10 cellular contexts compared by ENCODE assay signal in genomic region chr2:24015562-24016375, GRCh38. TPM values are rescaled to one million over a fixed set of nuclear protein-coding genes. Genes with fewer than 3 reads are reported as not detected.
DNase-seq lines count a peak whose midpoint lies in the region; ATAC-seq, FAIRE-seq and TF ChIP-seq lines count a peak whose summit lies in the region.
"Had no signal": no experiment of that assay in that cellular context is flagged by ENCODE, and none has a peak within 500 bp of the region (broad histone marks: within the 10 kb centered on the region; RNA-seq: fewer than 3 reads in every experiment).

No MANE protein-coding gene starts in this region.

- CTCF ChIA-PET in HepG2 (lab: Yijun Ruan, JAX; ENCODE audit: low intra/inter-chr PET ratio, low total read pairs) = interaction anchor here (1.0 kb wide), 1 partner anchor 45 kb away, joined by 3 read pairs; no protein-coding TSS in a partner anchor

- in situ Hi-C loops in Caki2 (cut with HindIII; ENCODE audit: low pct_unique_long_range_greater_than_20kb, low sequenced_read_pairs) (no loop called here), HepG2 (cut with HindIII; ENCODE audit: extremely low pct_ligation_motif_present, low pct_unique_long_range_greater_than_20kb) (no loop called here)

- TF ChIP-seq POLR2A in HepG2 (IDR thresholded peaks at IDR 0.05; ENCODE audit: insufficient read depth in 1 of 2, low read depth in 2 of 2, low read length in 2 of 2) = peak; percentile 36 to 78; a peak in 2 of 4 replicates
- no peak for TF ChIP-seq POLR2A in testis (IDR thresholded peaks at IDR 0.05)

- peaks cover 11% of the 10 kb centered on the region for H3K4me1 Mint-ChIP-seq in chondrocyte (ENCODE audit: low read depth)

- peak overlapping the region; percentile 74 for H3K27ac ChIP-seq in HepG2 (ENCODE audit: extremely low read length, insufficient read depth, low read length)
- H3K27ac ChIP-seq in testis = no peak overlapping the region
- H3K27ac ChIP-seq: ovary had no signal

- H3K4me2 ChIP-seq in HepG2 (ENCODE audit: low read depth, low read length) = peak overlapping the region; percentile 89

- H3K9me3 Mint-ChIP-seq in chondrocyte (ENCODE audit: low read depth) = no peaks in the 10 kb centered on the region

- intact Hi-C loops in HepG2 (cut with micrococcal nuclease; ENCODE audit: unreplicated experiment) (loop anchor here (1.0 to 2.0 kb wide), 3 partner anchors 31 to 89 kb away; partner anchors contain the start of genes ATAD2B, SF3B6 and WDCP), testis (cut with DNase I; ENCODE audit: low total_unique reads) (no loop called here)

- peak overlapping the region; percentile 8 for H3K27ac Mint-ChIP-seq in chondrocyte (ENCODE audit: unreplicated experiment)

- ATAC-seq in HepG2 = peak; percentile 95
- no peak for ATAC-seq in GM21515 (IDR thresholded peaks at IDR 0.05; ENCODE audit: unreplicated experiment)

- WGBS in HepG2 (ENCODE audit: low lambda C conversion rate) = 10% methylated on average over 8 of the region's 11 CpGs
- 77 to 87% methylated on average over 9 of the region's 11 CpGs for WGBS in testis, 2 donors

- peak overlapping the region; percentile 76 for H3K9ac ChIP-seq in HepG2 (ENCODE audit: insufficient read depth, low read depth, low read length)

- TSS peak; percentile 87 for BruUV-seq in HepG2 (replicated peaks; lab: Mats Ljungman, UMichigan)

- peaks cover 3% of the 10 kb centered on the region for H3K27me3 Mint-ChIP-seq in chondrocyte (ENCODE audit: low read depth)

- TF ChIP-seq RAD21 in HepG2 (CRISPR knock-in tag; IDR thresholded peaks at IDR 0.05) = peak; percentile 38

- H3K4me1 ChIP-seq in HepG2 (ENCODE audit: insufficient read depth, low read length) (peaks cover 41% of the 10 kb centered on the region), testis (no peaks in the 10 kb centered on the region)

- DNase-seq in Caki2 (ENCODE audit: low read depth) = peak; percentile 94
- peak; percentile 55 for DNase-seq in HuH-7 (ENCODE audit: low spot score)
- DNase-seq in chondrocyte (ENCODE audit: low spot score) = no peak
- DNase-seq in HepG2 (ENCODE audit: low spot score) = peak; percentile 98
- DNase-seq in testis = no peak
- no peak for DNase-seq in GM19239 (ENCODE audit: insufficient read length, low spot score)
- DNase-seq in NCI-H1105 (lab: John Stamatoyannopoulos, UW) = no peak
- DNase-seq: GDM1, ovary had no signal

- peak overlapping the region; percentile 24 for H2AFZ ChIP-seq in HepG2 (ENCODE audit: low read length)

- H4K20me1 ChIP-seq in HepG2 (ENCODE audit: insufficient read depth, low read length) = no peaks in the 10 kb centered on the region

- FAIRE-seq in HepG2 (lab: Jason Lieb, UNC) (peak; percentile 99), GM19239 (lab: Jason Lieb, UNC) (no peak)

- H3K36me3 ChIP-seq in HepG2 (replicated peaks in 1 of 2; ENCODE audit: control insufficient read depth in 1 of 2, insufficient read depth in 2 of 2, low read length in 2 of 2) (no peaks in the 10 kb centered on the region), testis (ENCODE audit: low read depth, missing control alignments) (no peaks in the 10 kb centered on the region)
- H3K36me3 ChIP-seq: ovary had no signal

- H3K9me3 ChIP-seq in HepG2 (ENCODE audit: low read length) (no peaks in the 10 kb centered on the region), testis (no peaks in the 10 kb centered on the region)
- H3K9me3 ChIP-seq: ovary had no signal

- H3K36me3 Mint-ChIP-seq in chondrocyte (ENCODE audit: low read depth) = no peaks in the 10 kb centered on the region

- POLR2A ChIA-PET in HepG2 (lab: Yijun Ruan, JAX) = interaction anchor here (0.5 to 6.3 kb wide), 20 partner anchors 9 to 111 kb away, joined by 3 to 91 read pairs (median 6); partner anchors contain the start of genes ATAD2B, FKBP1B, SF3B6 and TP53I3

- H3K4me3 ChIP-seq in HepG2 (replicated peaks in 1 of 3; ENCODE audit: insufficient read depth in 1 of 3, low read depth in 2 of 3, low read length in 3 of 3) (peak overlapping the region; percentile 22 to 70 (median 27); a peak in 5 of 6 replicates), testis (no peak overlapping the region)
- H3K4me3 ChIP-seq: ovary had no signal

- no peaks in the 10 kb centered on the region for H3K27me3 ChIP-seq in HepG2 (ENCODE audit: control insufficient read depth in 1 of 2, insufficient read depth in 2 of 2, low read length in 2 of 2)
- H3K27me3 ChIP-seq in testis = no peaks in the 10 kb centered on the region
- H3K27me3 ChIP-seq: ovary had no signal

- TF ChIP-seq EP300 in HepG2 (IDR thresholded peaks at IDR 0.05; ENCODE audit: low read depth in 2 of 2, low read length in 2 of 2) (peak; percentile 25 to 81; a peak in 3 of 4 replicates), HepG2 (CRISPR knock-in tag; IDR thresholded peaks at IDR 0.05; ENCODE audit: borderline replicate concordance) (peak; percentile 77)

- TF ChIP-seq CTCF in chondrocyte (IDR thresholded peaks at IDR 0.05) (no peak), HepG2 (CRISPR knock-in tag; IDR thresholded peaks at IDR 0.05) (peak; percentile 46), testis (IDR thresholded peaks at IDR 0.05) (no peak)

- H3K4me3 Mint-ChIP-seq in chondrocyte (ENCODE audit: unreplicated experiment) = no peak overlapping the region

- H3K79me2 ChIP-seq in HepG2 (ENCODE audit: insufficient read depth, low read length) = no peaks in the 10 kb centered on the region

RNA-seq across cellular contexts. Expression of gene MFSD2B, which starts 5.9 kb away (rescaled TPM):
- not detected in 2 replicates for total RNA-seq in Caki2 (2014; rRNA removed; shearing (Covaris generic); ENCODE audit: low replicate concordance)
- total RNA-seq in chondrocyte (0.51 TPM in 1 of 3 replicates, not detected in the others), HepG2 (2016; rRNA removed; fragmentation: Illumina TruSeq; extraction: Trizol) (0.48 and 0.93 TPM in 2 replicates), testis (under 1 TPM; 0.39 to 0.50 TPM)
- 0.10 and 0.26 TPM in 2 replicates for total RNA-seq in HepG2 (2016; cell fraction: cytosol; rRNA removed; fragmentation: Illumina TruSeq; extraction: Trizol; ENCODE audit: low read depth)
- total RNA-seq in HepG2 (2016; cell fraction: insoluble cytoplasmic fraction; rRNA removed; fragmentation: Illumina TruSeq; extraction: Trizol) = 0.45 and 0.68 TPM in 2 replicates
- total RNA-seq in HepG2 (2016; cell fraction: membrane; rRNA removed; fragmentation: Illumina TruSeq; extraction: Trizol) = 0.59 and 1.2 TPM in 2 replicates
- total RNA-seq in HepG2 (2016; cell fraction: nucleus; rRNA removed; fragmentation: Illumina TruSeq; extraction: Trizol) = 0.38 and 0.53 TPM in 2 replicates
- polyA plus RNA-seq in HepG2 (2011; rRNA removed) (0.07 and 0.21 TPM in 2 replicates), testis (ENCODE audit: insufficient read depth, low read depth, low replicate concordance) (0.94 TPM)
- polyA plus RNA-seq in HepG2 (2011; cell fraction: cytosol; rRNA removed) = 0.15 TPM in 1 of 2 replicates, not detected in the other
- 0.26 and 0.66 TPM in 2 replicates for polyA plus RNA-seq in HepG2 (2011; cell fraction: nucleus; rRNA removed)
- 0.05 and 0.19 TPM in 2 replicates for polyA plus RNA-seq in HepG2 (2012)
- 0.68 and 1.1 TPM in 2 replicates for polyA plus RNA-seq in HepG2 (2016; cell fraction: cytosol; fragmentation: Illumina TruSeq; extraction: Trizol; ENCODE audit: low read depth)
- polyA plus RNA-seq in HepG2 (2016; cell fraction: insoluble cytoplasmic fraction; fragmentation: Illumina TruSeq; extraction: Trizol; ENCODE audit: low read depth) = 0.44 and 0.75 TPM in 2 replicates
- 1.1 and 1.6 TPM in 2 replicates for polyA plus RNA-seq in HepG2 (2016; cell fraction: membrane; fragmentation: Illumina TruSeq; extraction: Trizol; ENCODE audit: low read depth)
- 1.1 TPM in 2 replicates for polyA plus RNA-seq in HepG2 (2016; cell fraction: nucleus; fragmentation: Illumina TruSeq; extraction: Trizol; ENCODE audit: insufficient read depth, low read depth)
- 0.16 and 1.1 TPM in 2 replicates for polyA minus RNA-seq in HepG2 (2011; rRNA and poly(A)+ RNA removed; ENCODE audit: low replicate concordance)
- polyA minus RNA-seq in HepG2 (2011; cell fraction: cytosol; rRNA and poly(A)+ RNA removed) = not detected in 2 replicates
- polyA minus RNA-seq in HepG2 (2011; cell fraction: nucleus; rRNA and poly(A)+ RNA removed) = 0.52 and 0.87 TPM in 2 replicates

RNA-seq across cellular contexts. Expression of gene WDCP, which starts 31.4 kb away (rescaled TPM):
- 10.0 and 10.6 TPM in 2 replicates for total RNA-seq in Caki2 (2014; rRNA removed; shearing (Covaris generic); ENCODE audit: low replicate concordance)
- 10.6 to 12.6 TPM (median 12.5 TPM) in 3 replicates for total RNA-seq in chondrocyte
- total RNA-seq in HepG2 (2016; rRNA removed; fragmentation: Illumina TruSeq; extraction: Trizol) = 22.6 and 39.4 TPM in 2 replicates
- total RNA-seq in HepG2 (2016; cell fraction: cytosol; rRNA removed; fragmentation: Illumina TruSeq; extraction: Trizol; ENCODE audit: low read depth) = 3.2 and 3.4 TPM in 2 replicates
- total RNA-seq in HepG2 (2016; cell fraction: insoluble cytoplasmic fraction; rRNA removed; fragmentation: Illumina TruSeq; extraction: Trizol) = 23.3 and 42.2 TPM in 2 replicates
- total RNA-seq in HepG2 (2016; cell fraction: membrane; rRNA removed; fragmentation: Illumina TruSeq; extraction: Trizol) = 12.6 and 14.9 TPM in 2 replicates
- total RNA-seq in HepG2 (2016; cell fraction: nucleus; rRNA removed; fragmentation: Illumina TruSeq; extraction: Trizol) = 18.0 and 19.2 TPM in 2 replicates
- 17.4 and 20.6 TPM in 2 replicates for polyA plus RNA-seq in HepG2 (2011; rRNA removed)
- 10.3 and 15.6 TPM in 2 replicates for polyA plus RNA-seq in HepG2 (2011; cell fraction: cytosol; rRNA removed)
- polyA plus RNA-seq in HepG2 (2011; cell fraction: nucleus; rRNA removed) = 17.4 and 19.0 TPM in 2 replicates
- 12.5 and 13.0 TPM in 2 replicates for polyA plus RNA-seq in HepG2 (2012)
- 1.0 and 1.3 TPM in 2 replicates for polyA plus RNA-seq in HepG2 (2016; cell fraction: cytosol; fragmentation: Illumina TruSeq; extraction: Trizol; ENCODE audit: low read depth)
- 20.9 and 21.5 TPM in 2 replicates for polyA plus RNA-seq in HepG2 (2016; cell fraction: insoluble cytoplasmic fraction; fragmentation: Illumina TruSeq; extraction: Trizol; ENCODE audit: low read depth)
- polyA plus RNA-seq in HepG2 (2016; cell fraction: membrane; fragmentation: Illumina TruSeq; extraction: Trizol; ENCODE audit: low read depth) = 3.5 and 4.4 TPM in 2 replicates
- polyA plus RNA-seq in HepG2 (2016; cell fraction: nucleus; fragmentation: Illumina TruSeq; extraction: Trizol; ENCODE audit: insufficient read depth, low read depth) = 20.8 and 24.4 TPM in 2 replicates
- 60.3 and 78.7 TPM in 2 replicates for polyA minus RNA-seq in HepG2 (2011; rRNA and poly(A)+ RNA removed; ENCODE audit: low replicate concordance)
- 10.6 and 13.8 TPM in 2 replicates for polyA minus RNA-seq in HepG2 (2011; cell fraction: cytosol; rRNA and poly(A)+ RNA removed)
- polyA minus RNA-seq in HepG2 (2011; cell fraction: nucleus; rRNA and poly(A)+ RNA removed) = 14.5 and 19.5 TPM in 2 replicates
- total RNA-seq in testis = 10 to 100 TPM in 1 of 2 donors, 1 to 10 TPM in 1; 9.8 to 11.5 TPM
- polyA plus RNA-seq in testis (ENCODE audit: insufficient read depth, low read depth, low replicate concordance) = 10.4 TPM

RNA-seq across cellular contexts. Expression of gene FKBP1B, which starts 33.8 kb away (rescaled TPM):
- total RNA-seq in Caki2 (2014; rRNA removed; shearing (Covaris generic); ENCODE audit: low replicate concordance) = 8.2 and 12.5 TPM in 2 replicates
- total RNA-seq in chondrocyte (10.4 to 18.2 TPM (median 16.2 TPM) in 3 replicates), HepG2 (2016; rRNA removed; fragmentation: Illumina TruSeq; extraction: Trizol) (35.2 and 36.8 TPM in 2 replicates), testis (1 to 10 TPM; 2.7 to 3.0 TPM)
- 55.0 and 71.6 TPM in 2 replicates for total RNA-seq in HepG2 (2016; cell fraction: cytosol; rRNA removed; fragmentation: Illumina TruSeq; extraction: Trizol; ENCODE audit: low read depth)
- 34.9 and 36.5 TPM in 2 replicates for total RNA-seq in HepG2 (2016; cell fraction: insoluble cytoplasmic fraction; rRNA removed; fragmentation: Illumina TruSeq; extraction: Trizol)
- 58.1 and 75.9 TPM in 2 replicates for total RNA-seq in HepG2 (2016; cell fraction: membrane; rRNA removed; fragmentation: Illumina TruSeq; extraction: Trizol)
- total RNA-seq in HepG2 (2016; cell fraction: nucleus; rRNA removed; fragmentation: Illumina TruSeq; extraction: Trizol) = 12.0 and 18.4 TPM in 2 replicates
- polyA plus RNA-seq in HepG2 (2011; rRNA removed) (96.3 and 103 TPM in 2 replicates), testis (ENCODE audit: insufficient read depth, low read depth, low replicate concordance) (3.6 TPM)
- 87.0 and 103 TPM in 2 replicates for polyA plus RNA-seq in HepG2 (2011; cell fraction: cytosol; rRNA removed)
- polyA plus RNA-seq in HepG2 (2011; cell fraction: nucleus; rRNA removed) = 33.1 and 49.7 TPM in 2 replicates
- polyA plus RNA-seq in HepG2 (2012) = 47.5 and 47.8 TPM in 2 replicates
- polyA plus RNA-seq in HepG2 (2016; cell fraction: cytosol; fragmentation: Illumina TruSeq; extraction: Trizol; ENCODE audit: low read depth) = 73.6 and 97.4 TPM in 2 replicates
- polyA plus RNA-seq in HepG2 (2016; cell fraction: insoluble cytoplasmic fraction; fragmentation: Illumina TruSeq; extraction: Trizol; ENCODE audit: low read depth) = 41.3 and 48.9 TPM in 2 replicates
- polyA plus RNA-seq in HepG2 (2016; cell fraction: membrane; fragmentation: Illumina TruSeq; extraction: Trizol; ENCODE audit: low read depth) = 69.3 and 86.0 TPM in 2 replicates
- polyA plus RNA-seq in HepG2 (2016; cell fraction: nucleus; fragmentation: Illumina TruSeq; extraction: Trizol; ENCODE audit: insufficient read depth, low read depth) = 29.4 and 29.5 TPM in 2 replicates
- polyA minus RNA-seq in HepG2 (2011; rRNA and poly(A)+ RNA removed; ENCODE audit: low replicate concordance) = 52.4 TPM in 1 of 2 replicates, not detected in the other
- polyA minus RNA-seq in HepG2 (2011; cell fraction: cytosol; rRNA and poly(A)+ RNA removed) = 15.2 and 16.6 TPM in 2 replicates
- 10.4 and 15.9 TPM in 2 replicates for polyA minus RNA-seq in HepG2 (2011; cell fraction: nucleus; rRNA and poly(A)+ RNA removed)

Comparison
In these comparisons a context has a peak if more than half of its experiments do, and no peak if none do; other contexts are left out.
1. DNase-seq: peak in Caki2 (single experiment), HuH-7 (single experiment) and HepG2 (single experiment); none in chondrocyte (single experiment), testis (single experiment), GM19239 (single experiment) and NCI-H1105 (single experiment).
2. H3K4me3 ChIP-seq: peak in HepG2 (3 of 3); none in testis (0 of 2).